1 cellular context compared by ENCODE assay signal in the genomic region with DNA sequence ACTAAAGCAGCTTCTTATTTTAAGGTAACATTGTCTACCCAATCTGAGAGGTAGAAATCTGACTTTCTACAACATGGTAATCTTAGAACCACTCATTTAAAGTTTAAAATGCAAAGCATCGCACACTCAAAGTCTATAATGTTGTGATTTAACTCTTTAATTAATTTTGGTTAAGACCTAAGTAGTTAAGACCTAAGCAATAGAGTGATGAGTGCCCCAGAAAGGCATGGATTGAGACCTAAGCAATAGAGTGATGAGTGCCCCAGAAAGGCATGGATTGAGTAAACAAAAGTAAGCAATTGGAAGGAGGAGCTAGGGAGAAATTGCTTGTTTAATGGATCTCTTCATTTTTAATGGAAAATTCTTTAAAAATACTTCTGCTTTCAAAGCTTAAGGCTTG.
TF ChIP-seq lines count a peak whose summit lies in the region.

No MANE protein-coding gene starts in this region.

TF ChIP-seq in SK-N-SH treated with all-trans-retinoic acid at 6 μM for 48 hours, 23 proteins besides CTCF, POLR2A, EP300 and RAD21 (continued from another document):
- 0 out of 2 replicates have a peak, but pooled peaks have one; percentile 3 for TF ChIP-seq ISL1 (CRISPR knock-in tag; IDR thresholded peaks at IDR 0.05)
- TF ChIP-seq CSDC2 (CRISPR knock-in tag; IDR thresholded peaks at IDR 0.05), result no peak
- TF ChIP-seq, protein P1, sequence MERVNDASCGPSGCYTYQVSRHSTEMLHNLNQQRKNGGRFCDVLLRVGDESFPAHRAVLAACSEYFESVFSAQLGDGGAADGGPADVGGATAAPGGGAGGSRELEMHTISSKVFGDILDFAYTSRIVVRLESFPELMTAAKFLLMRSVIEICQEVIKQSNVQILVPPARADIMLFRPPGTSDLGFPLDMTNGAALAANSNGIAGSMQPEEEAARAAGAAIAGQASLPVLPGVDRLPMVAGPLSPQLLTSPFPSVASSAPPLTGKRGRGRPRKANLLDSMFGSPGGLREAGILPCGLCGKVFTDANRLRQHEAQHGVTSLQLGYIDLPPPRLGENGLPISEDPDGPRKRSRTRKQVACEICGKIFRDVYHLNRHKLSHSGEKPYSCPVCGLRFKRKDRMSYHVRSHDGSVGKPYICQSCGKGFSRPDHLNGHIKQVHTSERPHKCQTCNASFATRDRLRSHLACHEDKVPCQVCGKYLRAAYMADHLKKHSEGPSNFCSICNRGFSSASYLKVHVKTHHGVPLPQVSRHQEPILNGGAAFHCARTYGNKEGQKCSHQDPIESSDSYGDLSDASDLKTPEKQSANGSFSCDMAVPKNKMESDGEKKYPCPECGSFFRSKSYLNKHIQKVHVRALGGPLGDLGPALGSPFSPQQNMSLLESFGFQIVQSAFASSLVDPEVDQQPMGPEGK (CRISPR knock-in tag; IDR thresholded peaks at IDR 0.05; ENCODE audit: borderline replicate concordance), result no peak
